ENCODE assay signal across 1 cellular context in the genomic region with DNA sequence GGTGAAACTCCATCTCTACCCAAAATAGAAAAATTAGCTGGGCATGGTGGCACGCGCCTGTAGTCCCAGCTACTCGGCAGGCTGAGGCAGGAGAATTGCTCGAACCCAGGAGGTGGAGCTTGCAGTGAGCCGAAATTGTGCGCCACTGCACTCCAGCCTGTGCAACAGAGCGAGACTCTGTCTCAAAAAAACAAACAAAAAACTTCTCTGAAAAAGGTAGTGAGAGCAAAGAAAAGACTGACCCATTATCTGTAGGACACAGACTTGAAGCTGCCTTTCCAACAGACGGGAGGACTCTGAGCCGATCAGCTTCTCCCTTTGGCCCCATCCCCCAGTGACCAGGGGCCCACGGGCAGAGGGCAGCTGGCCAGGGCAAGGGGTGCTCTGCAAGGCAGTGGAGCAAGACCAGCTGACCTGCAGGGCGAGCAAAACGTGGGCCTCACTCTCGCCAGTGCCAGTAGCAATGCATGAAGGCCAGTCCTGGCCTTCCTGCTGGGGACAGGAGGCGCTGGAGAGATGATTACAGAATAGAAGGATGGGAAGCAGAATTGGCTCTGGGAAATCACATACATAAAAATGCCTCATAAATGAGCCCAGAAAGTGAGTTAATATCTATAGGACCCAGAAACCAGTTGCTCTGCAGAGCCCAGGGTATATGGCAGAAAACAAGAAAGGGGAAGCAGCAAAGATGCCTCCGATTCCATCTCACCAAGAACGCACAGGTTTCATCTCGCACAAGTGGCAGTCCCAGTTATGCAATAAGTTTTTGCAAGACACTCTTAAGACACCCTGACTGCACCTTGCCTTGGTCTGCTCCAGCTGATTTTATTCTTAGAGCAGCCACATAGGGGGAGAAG.
TF ChIP-seq lines count a peak whose summit lies in the region.

No MANE protein-coding gene starts in this region.

TF ChIP-seq in HepG2, 621 proteins besides CTCF, POLR2A, EP300 and RAD21 (continued from another document):
- no peak for TF ChIP-seq ZNF292 (CRISPR knock-in tag; IDR thresholded peaks at IDR 0.05; ENCODE audit: borderline replicate concordance, low read depth)
- TF ChIP-seq RXRA (CRISPR knock-in tag; IDR thresholded peaks at IDR 0.05), result peak; percentile 40; the same call in 1 of the 2 replicates
- TF ChIP-seq, protein P1, sequence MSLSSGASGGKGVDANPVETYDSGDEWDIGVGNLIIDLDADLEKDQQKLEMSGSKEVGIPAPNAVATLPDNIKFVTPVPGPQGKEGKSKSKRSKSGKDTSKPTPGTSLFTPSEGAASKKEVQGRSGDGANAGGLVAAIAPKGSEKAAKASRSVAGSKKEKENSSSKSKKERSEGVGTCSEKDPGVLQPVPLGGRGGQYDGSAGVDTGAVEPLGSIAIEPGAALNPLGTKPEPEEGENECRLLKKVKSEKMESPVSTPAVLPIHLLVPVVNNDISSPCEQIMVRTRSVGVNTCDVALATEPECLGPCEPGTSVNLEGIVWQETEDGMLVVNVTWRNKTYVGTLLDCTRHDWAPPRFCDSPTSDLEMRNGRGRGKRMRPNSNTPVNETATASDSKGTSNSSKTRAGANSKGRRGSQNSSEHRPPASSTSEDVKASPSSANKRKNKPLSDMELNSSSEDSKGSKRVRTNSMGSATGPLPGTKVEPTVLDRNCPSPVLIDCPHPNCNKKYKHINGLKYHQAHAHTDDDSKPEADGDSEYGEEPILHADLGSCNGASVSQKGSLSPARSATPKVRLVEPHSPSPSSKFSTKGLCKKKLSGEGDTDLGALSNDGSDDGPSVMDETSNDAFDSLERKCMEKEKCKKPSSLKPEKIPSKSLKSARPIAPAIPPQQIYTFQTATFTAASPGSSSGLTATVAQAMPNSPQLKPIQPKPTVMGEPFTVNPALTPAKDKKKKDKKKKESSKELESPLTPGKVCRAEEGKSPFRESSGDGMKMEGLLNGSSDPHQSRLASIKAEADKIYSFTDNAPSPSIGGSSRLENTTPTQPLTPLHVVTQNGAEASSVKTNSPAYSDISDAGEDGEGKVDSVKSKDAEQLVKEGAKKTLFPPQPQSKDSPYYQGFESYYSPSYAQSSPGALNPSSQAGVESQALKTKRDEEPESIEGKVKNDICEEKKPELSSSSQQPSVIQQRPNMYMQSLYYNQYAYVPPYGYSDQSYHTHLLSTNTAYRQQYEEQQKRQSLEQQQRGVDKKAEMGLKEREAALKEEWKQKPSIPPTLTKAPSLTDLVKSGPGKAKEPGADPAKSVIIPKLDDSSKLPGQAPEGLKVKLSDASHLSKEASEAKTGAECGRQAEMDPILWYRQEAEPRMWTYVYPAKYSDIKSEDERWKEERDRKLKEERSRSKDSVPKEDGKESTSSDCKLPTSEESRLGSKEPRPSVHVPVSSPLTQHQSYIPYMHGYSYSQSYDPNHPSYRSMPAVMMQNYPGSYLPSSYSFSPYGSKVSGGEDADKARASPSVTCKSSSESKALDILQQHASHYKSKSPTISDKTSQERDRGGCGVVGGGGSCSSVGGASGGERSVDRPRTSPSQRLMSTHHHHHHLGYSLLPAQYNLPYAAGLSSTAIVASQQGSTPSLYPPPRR (CRISPR knock-in tag; IDR thresholded peaks at IDR 0.05; ENCODE audit: borderline replicate concordance), result 0 out of 2 replicates have a peak, but pooled peaks have one; percentile 30
- TF ChIP-seq, protein P2, sequence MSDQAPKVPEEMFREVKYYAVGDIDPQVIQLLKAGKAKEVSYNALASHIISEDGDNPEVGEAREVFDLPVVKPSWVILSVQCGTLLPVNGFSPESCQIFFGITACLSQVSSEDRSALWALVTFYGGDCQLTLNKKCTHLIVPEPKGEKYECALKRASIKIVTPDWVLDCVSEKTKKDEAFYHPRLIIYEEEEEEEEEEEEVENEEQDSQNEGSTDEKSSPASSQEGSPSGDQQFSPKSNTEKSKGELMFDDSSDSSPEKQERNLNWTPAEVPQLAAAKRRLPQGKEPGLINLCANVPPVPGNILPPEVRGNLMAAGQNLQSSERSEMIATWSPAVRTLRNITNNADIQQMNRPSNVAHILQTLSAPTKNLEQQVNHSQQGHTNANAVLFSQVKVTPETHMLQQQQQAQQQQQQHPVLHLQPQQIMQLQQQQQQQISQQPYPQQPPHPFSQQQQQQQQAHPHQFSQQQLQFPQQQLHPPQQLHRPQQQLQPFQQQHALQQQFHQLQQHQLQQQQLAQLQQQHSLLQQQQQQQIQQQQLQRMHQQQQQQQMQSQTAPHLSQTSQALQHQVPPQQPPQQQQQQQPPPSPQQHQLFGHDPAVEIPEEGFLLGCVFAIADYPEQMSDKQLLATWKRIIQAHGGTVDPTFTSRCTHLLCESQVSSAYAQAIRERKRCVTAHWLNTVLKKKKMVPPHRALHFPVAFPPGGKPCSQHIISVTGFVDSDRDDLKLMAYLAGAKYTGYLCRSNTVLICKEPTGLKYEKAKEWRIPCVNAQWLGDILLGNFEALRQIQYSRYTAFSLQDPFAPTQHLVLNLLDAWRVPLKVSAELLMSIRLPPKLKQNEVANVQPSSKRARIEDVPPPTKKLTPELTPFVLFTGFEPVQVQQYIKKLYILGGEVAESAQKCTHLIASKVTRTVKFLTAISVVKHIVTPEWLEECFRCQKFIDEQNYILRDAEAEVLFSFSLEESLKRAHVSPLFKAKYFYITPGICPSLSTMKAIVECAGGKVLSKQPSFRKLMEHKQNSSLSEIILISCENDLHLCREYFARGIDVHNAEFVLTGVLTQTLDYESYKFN (CRISPR knock-in tag; conservative IDR thresholded peaks at IDR 0.05), result peak; percentile 58
- peak; percentile 73 for TF ChIP-seq HNF4A (CRISPR knock-in tag; IDR thresholded peaks at IDR 0.05)
- no peak for TF ChIP-seq ZNF121 (CRISPR knock-in tag; IDR thresholded peaks at IDR 0.05)
- TF ChIP-seq ZNF569 (CRISPR knock-in tag; IDR thresholded peaks at IDR 0.05; ENCODE audit: borderline replicate concordance), result no peak
- TF ChIP-seq, protein P3, sequence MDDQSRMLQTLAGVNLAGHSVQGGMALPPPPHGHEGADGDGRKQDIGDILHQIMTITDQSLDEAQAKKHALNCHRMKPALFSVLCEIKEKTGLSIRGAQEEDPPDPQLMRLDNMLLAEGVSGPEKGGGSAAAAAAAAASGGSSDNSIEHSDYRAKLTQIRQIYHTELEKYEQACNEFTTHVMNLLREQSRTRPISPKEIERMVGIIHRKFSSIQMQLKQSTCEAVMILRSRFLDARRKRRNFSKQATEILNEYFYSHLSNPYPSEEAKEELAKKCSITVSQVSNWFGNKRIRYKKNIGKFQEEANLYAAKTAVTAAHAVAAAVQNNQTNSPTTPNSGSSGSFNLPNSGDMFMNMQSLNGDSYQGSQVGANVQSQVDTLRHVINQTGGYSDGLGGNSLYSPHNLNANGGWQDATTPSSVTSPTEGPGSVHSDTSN (CRISPR knock-in tag; IDR thresholded peaks at IDR 0.05; ENCODE audit: borderline replicate concordance), result no peak
- TF ChIP-seq HDAC1 (CRISPR knock-in tag; IDR thresholded peaks at IDR 0.05), result peak; percentile 40; the same call in 1 of the 2 replicates
- TF ChIP-seq KLF15 (CRISPR knock-in tag; IDR thresholded peaks at IDR 0.05; ENCODE audit: borderline replicate concordance), result no peak
- no peak for TF ChIP-seq NR2F6 (IDR thresholded peaks at IDR 0.05)
- TF ChIP-seq NR2F6 (CRISPR knock-in tag; IDR thresholded peaks at IDR 0.05), result peak; percentile 50; the same call in 1 of the 2 replicates
